In the genomic region with DNA sequence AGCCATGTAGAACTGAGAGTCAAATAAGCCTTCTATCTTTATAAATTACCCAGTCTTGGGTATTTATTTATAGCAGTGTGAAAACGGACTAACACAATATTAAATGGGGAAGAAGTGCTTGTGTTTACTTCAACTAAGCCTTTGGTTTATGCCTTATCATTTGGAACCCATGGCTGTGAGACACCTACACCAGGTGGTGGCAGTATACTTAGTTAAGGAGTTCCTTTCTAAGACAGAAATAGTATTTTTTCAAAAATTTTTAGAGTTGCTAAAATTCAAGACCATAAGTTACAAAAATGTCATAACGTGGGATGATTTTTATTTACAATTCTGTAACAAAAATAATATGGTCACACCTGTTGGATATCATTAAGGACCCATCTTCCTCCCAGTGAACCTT, we compare ENCODE assay signal across 27 cellular contexts.
DNase-seq lines count a peak whose midpoint lies in the region; ATAC-seq lines count a peak whose summit lies in the region.
"Had no signal": no experiment of that assay in that cellular context is flagged by ENCODE, and none has a peak within 500 bp of the region (broad histone marks: within the 10 kb centered on the region; RNA-seq: fewer than 3 reads in every experiment).

No MANE protein-coding gene starts in this region.

- no peaks in the 10 kb centered on the region for H3K9me2 ChIP-seq in Karpas-422 (replicated peaks; ENCODE audit: insufficient read depth, low read length)

- no peak overlapping the region for H3K4me2 ChIP-seq in Karpas-422 (ENCODE audit: low read depth, low read length, poor library complexity, severe bottlenecking)
- H3K4me2 ChIP-seq: BLaER1 treated with 17β-estradiol and CSF1 and Interleukin-3, amounts not matched to agents 10 nM and 100 nM had no signal

- intact Hi-C loops in right cardiac atrium (cut with DNase I) = no loop called here

- H2AFZ ChIP-seq in Karpas-422 (ENCODE audit: low read length) = no peak overlapping the region

- in situ Hi-C loops in SK-MEL-5 (cut with HindIII; ENCODE audit: low pct_unique_long_range_greater_than_20kb, low sequenced_read_pairs) = no loop called here

- H3K4me1 ChIP-seq in Karpas-422 (ENCODE audit: low read length) (no peaks in the 10 kb centered on the region), right cardiac atrium (ENCODE audit: control insufficient read depth, insufficient read depth, low read length) (no peaks in the 10 kb centered on the region)
- H3K4me1 ChIP-seq: adrenal gland; BLaER1 treated with 17β-estradiol and CSF1 and Interleukin-3, amounts not matched to agents 10 nM and 100 nM; breast epithelium; esophagus muscularis mucosa; gastrocnemius medialis; upper lobe of right lung had no signal

- no peaks in the 10 kb centered on the region for H3K36me3 ChIP-seq in Karpas-422 (ENCODE audit: insufficient read depth, low read length)
- H3K36me3 ChIP-seq: adrenal gland; BLaER1 treated with 17β-estradiol and CSF1 and Interleukin-3, amounts not matched to agents 10 nM and 100 nM; breast epithelium; esophagus muscularis mucosa; gastrocnemius medialis; upper lobe of right lung had no signal

- H3K4me3 ChIP-seq in Karpas-422 (ENCODE audit: low read length) (no peak overlapping the region), right cardiac atrium (ENCODE audit: low read length) (no peak overlapping the region)
- H3K4me3 ChIP-seq: adrenal gland; BLaER1 treated with 17β-estradiol and CSF1 and Interleukin-3, amounts not matched to agents 10 nM and 100 nM; breast epithelium; esophagus muscularis mucosa; gastrocnemius medialis; K562; lung; upper lobe of right lung had no signal

- H3K27me3 ChIP-seq in Karpas-422 (ENCODE audit: low read length) = no peaks in the 10 kb centered on the region
- H3K27me3 ChIP-seq in right cardiac atrium (ENCODE audit: control insufficient read depth, insufficient read depth) = no peaks in the 10 kb centered on the region
- H3K27me3 ChIP-seq: adrenal gland; BLaER1 treated with 17β-estradiol and CSF1 and Interleukin-3, amounts not matched to agents 10 nM and 100 nM; breast epithelium; esophagus muscularis mucosa; gastrocnemius medialis; upper lobe of right lung had no signal

- DNase-seq in SIG-M5 treated with dmso at 0.1 percent for 504 hours (lab: John Stamatoyannopoulos, UW; ENCODE audit: unreplicated experiment) (peak; percentile 6), SIG-M5 (lab: John Stamatoyannopoulos, UW) (no peak), Karpas-422 (peak; percentile 49), SK-MEL-5 (ENCODE audit: low read depth, low spot score) (peak; percentile 29), right cardiac atrium (no peak), hypothalamus (lab: John Stamatoyannopoulos, UW) (no peak)
- DNase-seq in activated CD8-positive, alpha-beta memory T cell treated with anti-CD3 and anti-CD28 coated beads, Interleukin-2, amount 50 U/mL, for 48 hours = no peak
- DNase-seq: activated CD8-positive, alpha-beta T cell treated with anti-CD3 and anti-CD28 coated beads for 36 hours; activated naive CD4-positive, alpha-beta T cell; adrenal gland; Calu3; effector memory CD8-positive, alpha-beta T cell; gastrocnemius medialis; kidney glomerular epithelial cell; NCI-H1048; NCI-H187; NCI-H2227 treated with DMSO at 0.1 percent for 48 hours; NCI-H82; T1000; upper lobe of right lung had no signal

- no peak overlapping the region for H3K27ac ChIP-seq in Karpas-422 (ENCODE audit: low read length)
- H3K27ac ChIP-seq in right cardiac atrium (ENCODE audit: low read length) = no peak overlapping the region
- H3K27ac ChIP-seq: adrenal gland; BLaER1 treated with 17β-estradiol and CSF1 and Interleukin-3, amounts not matched to agents 10 nM and 100 nM; breast epithelium; esophagus muscularis mucosa; gastrocnemius medialis; upper lobe of right lung had no signal

- H4K20me1 ChIP-seq in Karpas-422 (ENCODE audit: insufficient read depth, low read depth, low read length) = no peaks in the 10 kb centered on the region
- H4K20me1 ChIP-seq: BLaER1 treated with 17β-estradiol and CSF1 and Interleukin-3, amounts not matched to agents 10 nM and 100 nM had no signal

- H3K9ac ChIP-seq in Karpas-422 (ENCODE audit: low read length) = no peak overlapping the region
- H3K9ac ChIP-seq: BLaER1 treated with 17β-estradiol and CSF1 and Interleukin-3, amounts not matched to agents 10 nM and 100 nM had no signal

- ATAC-seq in right cardiac atrium (no peak), HG03108 (IDR thresholded peaks at IDR 0.05; ENCODE audit: unreplicated experiment) (no peak)
- ATAC-seq: activated CD8-positive, alpha-beta T cell treated with anti-CD3 and anti-CD28 coated beads for 36 hours; effector memory CD8-positive, alpha-beta T cell; gastrocnemius medialis; K562; SK-N-SH treated with all-trans-retinoic acid at 6 μM for 48 hours; upper lobe of right lung had no signal

- 26% methylated on average over 2 of the region's 2 CpGs for WGBS in right cardiac atrium

- H3K9me3 ChIP-seq in Karpas-422 (ENCODE audit: low read length) (no peaks in the 10 kb centered on the region), right cardiac atrium (ENCODE audit: control insufficient read depth, low read length) (no peaks in the 10 kb centered on the region)
- H3K9me3 ChIP-seq: adrenal gland; BLaER1 treated with 17β-estradiol and CSF1 and Interleukin-3, amounts not matched to agents 10 nM and 100 nM; breast epithelium; gastrocnemius medialis; upper lobe of right lung had no signal

- H3K79me2 ChIP-seq in Karpas-422 (ENCODE audit: low read length) = no peaks in the 10 kb centered on the region

Comparison
In these comparisons a context has a peak if more than half of its experiments do, and no peak if none do; other contexts are left out.
1. DNase-seq: peak in SIG-M5 treated with dmso at 0.1 percent for 504 hours (single experiment), Karpas-422 (single experiment) and SK-MEL-5 (single experiment); none in SIG-M5 (single experiment), activated CD8-positive, alpha-beta memory T cell treated with anti-CD3 and anti-CD28 coated beads, Interleukin-2, amount 50 U/mL, for 48 hours (single experiment), right cardiac atrium (0 of 3) and hypothalamus (0 of 51).